Comparison of ENCODE assay signal across 1 cellular context in genomic region chr15:55277116-55277564, GRCh38.
TF ChIP-seq lines count a peak whose summit lies in the region.

No MANE protein-coding gene starts in this region.

TF ChIP-seq in GM12878, 131 proteins besides CTCF, POLR2A, EP300 and RAD21 (continued from another document and continues in another):
- peak; percentile 90; the same call in 1 of the 2 replicates for TF ChIP-seq MTA3 (IDR thresholded peaks at IDR 0.05; ENCODE audit: borderline replicate concordance, low read length)
- TF ChIP-seq RELA (IDR thresholded peaks at IDR 0.05; ENCODE audit: borderline replicate concordance, partially characterized antibody), result no peak
- no peak for TF ChIP-seq HDAC6 (IDR thresholded peaks at IDR 0.05; ENCODE audit: unreplicated experiment)
- TF ChIP-seq MXI1 (IDR thresholded peaks at IDR 0.05; ENCODE audit: low read depth, low read length), result no peak
- no peak for TF ChIP-seq RBBP5 (conservative IDR thresholded peaks at IDR 0.05)
- peak; percentile 59 for TF ChIP-seq MEF2B (IDR thresholded peaks at IDR 0.05; ENCODE audit: partially characterized antibody, poor library complexity, severe bottlenecking)
- no peak for TF ChIP-seq NFXL1 (IDR thresholded peaks at IDR 0.05; ENCODE audit: borderline replicate concordance)
- TF ChIP-seq ZZZ3 (IDR thresholded peaks at IDR 0.05; ENCODE audit: control insufficient read depth, insufficient read length, low read depth), result no peak
- TF ChIP-seq USF1 (IDR thresholded peaks at IDR 0.05; ENCODE audit: borderline replicate concordance, extremely low read length, insufficient read depth, low read depth, low read length), result no peak
- TF ChIP-seq USF2 (IDR thresholded peaks at IDR 0.05; ENCODE audit: borderline replicate concordance, low read depth, low read length), result no peak
- no peak for TF ChIP-seq MAX (IDR thresholded peaks at IDR 0.05; ENCODE audit: low read depth, low read length)
- no peak for TF ChIP-seq IRF5 (IDR thresholded peaks at IDR 0.05; ENCODE audit: borderline replicate concordance)
- no peak; the same call in 1 of the 2 replicates for TF ChIP-seq PKNOX1 (IDR thresholded peaks at IDR 0.05)
- TF ChIP-seq MEF2A (IDR thresholded peaks at IDR 0.05; ENCODE audit: insufficient read depth, low read depth, low read length), result peak; percentile 95
- no peak for TF ChIP-seq EZH2 (IDR thresholded peaks at IDR 0.05; ENCODE audit: borderline replicate concordance, control insufficient read depth, low read depth, low read length)
- no peak for TF ChIP-seq NFYA (IDR thresholded peaks at IDR 0.05; ENCODE audit: borderline replicate concordance, low read depth, low read length)
- peak; percentile 66; the same call in 1 of the 2 replicates for TF ChIP-seq MLLT1 (IDR thresholded peaks at IDR 0.05)
- peak; percentile 44; the same call in 1 of the 2 replicates for TF ChIP-seq YY1 (IDR thresholded peaks at IDR 0.05; ENCODE audit: low read depth, low read length)
- peak; percentile 91 for TF ChIP-seq IRF4 (IDR thresholded peaks at IDR 0.05; ENCODE audit: low read depth, low read length)
- TF ChIP-seq GABPA (IDR thresholded peaks at IDR 0.05; ENCODE audit: low read depth), result peak; percentile 66
- 0 out of 2 replicates have a peak, but pooled peaks have one; percentile 12 for TF ChIP-seq TCF12 (IDR thresholded peaks at IDR 0.05; ENCODE audit: low read depth, low read length)
- TF ChIP-seq KAT2A (conservative IDR thresholded peaks at IDR 0.05; ENCODE audit: control insufficient read depth, low read depth, low read length), result no peak
- TF ChIP-seq FOS (IDR thresholded peaks at IDR 0.05; ENCODE audit: borderline replicate concordance, extremely low read depth, insufficient read length), result no peak
- no peak for TF ChIP-seq ZBTB4 (CRISPR knock-in tag; IDR thresholded peaks at IDR 0.05)
- peak; percentile 27; the same call in 1 of the 2 replicates for TF ChIP-seq BACH1 (IDR thresholded peaks at IDR 0.05; ENCODE audit: borderline replicate concordance)
- TF ChIP-seq NFIC (IDR thresholded peaks at IDR 0.05; ENCODE audit: low read depth, low read length), result peak; percentile 99
- TF ChIP-seq SMC3 (IDR thresholded peaks at IDR 0.05; ENCODE audit: borderline replicate concordance, low read length), result no peak; the same call in 1 of the 2 replicates
- TF ChIP-seq CUX1 (IDR thresholded peaks at IDR 0.05; ENCODE audit: insufficient replicate concordance, low read depth, low read length), result peak; percentile 80
- TF ChIP-seq ATF3 (IDR thresholded peaks at IDR 0.05; ENCODE audit: borderline replicate concordance, extremely low read depth, low read depth, low read length), result no peak
- peak; percentile 76; the same call in 1 of the 2 replicates for TF ChIP-seq ZBED1 (IDR thresholded peaks at IDR 0.05; ENCODE audit: borderline replicate concordance)
- no peak for TF ChIP-seq SREBF1 (IDR thresholded peaks at IDR 0.05; ENCODE audit: low read length)
- TF ChIP-seq STAT3 (IDR thresholded peaks at IDR 0.05; ENCODE audit: low read depth, low read length), result no peak
- no peak for TF ChIP-seq SRF (IDR thresholded peaks at IDR 0.05; ENCODE audit: low read depth in 2 of 2, low read length in 2 of 2)
- TF ChIP-seq ZNF592 (IDR thresholded peaks at IDR 0.05), result no peak
- no peak for TF ChIP-seq CHD2 (IDR thresholded peaks at IDR 0.05; ENCODE audit: borderline replicate concordance, low read depth, low read length)
- TF ChIP-seq CBX3 (IDR thresholded peaks at IDR 0.05; ENCODE audit: borderline replicate concordance, low read depth), result no peak
- peak; percentile 48; the same call in 1 of the 2 replicates for TF ChIP-seq CBX5 (IDR thresholded peaks at IDR 0.05; ENCODE audit: low read depth)
- no peak for TF ChIP-seq ESRRA (IDR thresholded peaks at IDR 0.05; ENCODE audit: low read length)
- no peak for TF ChIP-seq RCOR1 (conservative IDR thresholded peaks at IDR 0.05; ENCODE audit: low read depth, low read length)
- TF ChIP-seq MYC (IDR thresholded peaks at IDR 0.05; ENCODE audit: insufficient read depth, insufficient read length, insufficient replicate concordance, low read length, severe bottlenecking), result no peak
- peak; percentile 89 for TF ChIP-seq ATF7 (IDR thresholded peaks at IDR 0.05; ENCODE audit: low read depth)
- TF ChIP-seq BRCA1 (IDR thresholded peaks at IDR 0.05; ENCODE audit: low read depth, low read length), result no peak
- peak; percentile 27 for TF ChIP-seq KLF5 (IDR thresholded peaks at IDR 0.05; ENCODE audit: partially characterized antibody)
